In the genomic region with DNA sequence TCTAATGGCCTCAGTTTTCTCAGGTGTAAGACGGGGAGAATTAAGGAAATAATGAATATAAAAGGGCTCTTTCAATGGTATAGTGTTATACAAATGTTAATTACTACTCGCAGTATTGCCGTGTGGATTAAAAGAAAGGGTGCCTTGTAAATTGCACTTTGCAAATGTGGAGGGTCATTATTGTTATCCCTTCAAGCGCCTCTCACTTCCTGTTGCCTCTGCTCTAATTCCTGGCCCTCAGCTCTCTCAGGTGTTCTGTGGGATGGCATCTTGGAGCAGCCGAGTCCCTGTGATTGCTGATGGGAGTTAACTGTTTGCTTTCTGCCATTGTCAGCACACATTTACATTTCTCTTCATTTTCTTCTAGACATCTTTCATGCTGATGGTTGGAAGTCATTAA, we compare ENCODE assay signal across 16 cellular contexts. TPM values are rescaled to one million over a fixed set of nuclear protein-coding genes. Genes with fewer than 3 reads are reported as not detected.
DNase-seq lines count a peak whose midpoint lies in the region; ATAC-seq and FAIRE-seq lines count a peak whose summit lies in the region.
"Had no signal": no experiment of that assay in that cellular context is flagged by ENCODE, and none has a peak within 500 bp of the region (broad histone marks: within the 10 kb centered on the region; RNA-seq: fewer than 3 reads in every experiment).

No MANE protein-coding gene starts in this region.

- H3K9me3 Mint-ChIP-seq in stimulated activated naive CD8-positive, alpha-beta T cell treated with anti-CD3 and anti-CD28 coated beads, Interleukin-15, Interleukin-2, amounts not matched to agents 100 ng/mL and 50 ng/mL, for 24 hours, result no peaks in the 10 kb centered on the region
- H3K9me3 Mint-ChIP-seq in naive thymus-derived CD4-positive, alpha-beta T cell, result no peaks in the 10 kb centered on the region

- H3K9me3 ChIP-seq in iPS-20b (ENCODE audit: insufficient read depth, low read depth, low read length), result no peaks in the 10 kb centered on the region
- no peaks in the 10 kb centered on the region for H3K9me3 ChIP-seq in naive thymus-derived CD4-positive, alpha-beta T cell (ENCODE audit: control insufficient read depth in 2 of 3, low read length in 3 of 3)
- H3K9me3 ChIP-seq: SK-N-SH had no signal

- H3K27ac ChIP-seq in iPS-20b (ENCODE audit: low read length), result no peak overlapping the region
- H3K27ac ChIP-seq in naive thymus-derived CD4-positive, alpha-beta T cell (ENCODE audit: low read depth, low read length), result no peak overlapping the region

- no peak for DNase-seq in stimulated activated naive CD8-positive, alpha-beta T cell treated with anti-CD3 and anti-CD28 coated beads, Interleukin-15, Interleukin-2, amounts not matched to agents 100 U/mL and 50 U/mL, for 24 hours
- peak; percentile 58 for DNase-seq in NCI-H510A treated with DMSO at 0.1 percent for 48 hours (lab: John Stamatoyannopoulos, UW)
- DNase-seq in AG08395 (ENCODE audit: low spot score), result no peak
- DNase-seq in naive thymus-derived CD4-positive, alpha-beta T cell, result no peak
- DNase-seq in RCC 7860 (ENCODE audit: low spot score), result no peak
- no peak for DNase-seq in SW 1271 (lab: John Stamatoyannopoulos, UW)
- DNase-seq: DMS79, NCI-H2081, NCI-H526, SK-N-SH had no signal

- ATAC-seq in stimulated activated naive CD8-positive, alpha-beta T cell treated with anti-CD3 and anti-CD28 coated beads, Interleukin-15, Interleukin-2, amounts not matched to agents 100 U/mL and 50 U/mL, for 24 hours, result no peak
- no peak for ATAC-seq in naive thymus-derived CD4-positive, alpha-beta T cell
- ATAC-seq: A549, Right ventricle myocardium inferior had no signal

- peak overlapping the region; percentile 9 for H3K27ac Mint-ChIP-seq in stimulated activated naive CD8-positive, alpha-beta T cell treated with anti-CD3 and anti-CD28 coated beads, Interleukin-15, Interleukin-2, amounts not matched to agents 100 ng/mL and 50 ng/mL, for 24 hours
- peak overlapping the region in 1 of 9 donors; percentile 14 for H3K27ac Mint-ChIP-seq in naive thymus-derived CD4-positive, alpha-beta T cell

- H3K9ac ChIP-seq in iPS-20b (ENCODE audit: low read depth, low read length), result no peak overlapping the region
- H3K9ac ChIP-seq: SK-N-SH had no signal

- no peaks in the 10 kb centered on the region for H3K36me3 ChIP-seq in iPS-20b (ENCODE audit: insufficient read depth, low read depth, low read length)
- no peaks in the 10 kb centered on the region for H3K36me3 ChIP-seq in naive thymus-derived CD4-positive, alpha-beta T cell (ENCODE audit: control insufficient read depth in 2 of 3, insufficient read depth in 3 of 3, low read length in 3 of 3)

- POLR2A ChIA-PET in naive thymus-derived CD4-positive, alpha-beta T cell (lab: Charles Lee), result interaction anchor here (0.6 to 7.2 kb wide), 3 partner anchors 8 to 148 kb away, joined by 3 to 90 read pairs (median 4); a partner anchor contains a TSS

- H3K27me3 ChIP-seq in iPS-20b (ENCODE audit: insufficient read depth, low read length), result peaks cover 32% of the 10 kb centered on the region
- H3K27me3 ChIP-seq in naive thymus-derived CD4-positive, alpha-beta T cell (ENCODE audit: control insufficient read depth in 2 of 2, insufficient read depth in 2 of 2, low read length in 2 of 2), result no peaks in the 10 kb centered on the region

- H3K27me3 Mint-ChIP-seq in stimulated activated naive CD8-positive, alpha-beta T cell treated with anti-CD3 and anti-CD28 coated beads, Interleukin-15, Interleukin-2, amounts not matched to agents 100 ng/mL and 50 ng/mL, for 24 hours, result no peaks in the 10 kb centered on the region
- H3K27me3 Mint-ChIP-seq in naive thymus-derived CD4-positive, alpha-beta T cell, result no peaks in the 10 kb centered on the region

- H3K4me3 Mint-ChIP-seq in stimulated activated naive CD8-positive, alpha-beta T cell treated with anti-CD3 and anti-CD28 coated beads, Interleukin-15, Interleukin-2, amounts not matched to agents 100 ng/mL and 50 ng/mL, for 24 hours, result no peak overlapping the region
- no peak overlapping the region for H3K4me3 Mint-ChIP-seq in naive thymus-derived CD4-positive, alpha-beta T cell

- peaks cover 32% of the 10 kb centered on the region for H3K4me1 Mint-ChIP-seq in stimulated activated naive CD8-positive, alpha-beta T cell treated with anti-CD3 and anti-CD28 coated beads, Interleukin-15, Interleukin-2, amounts not matched to agents 100 ng/mL and 50 ng/mL, for 24 hours (ENCODE audit: low read depth)
- H3K4me1 Mint-ChIP-seq in naive thymus-derived CD4-positive, alpha-beta T cell, result peaks cover 21 to 33% (median 25%) of the 10 kb centered on the region in 7 donors

- CTCF ChIA-PET in naive thymus-derived CD4-positive, alpha-beta T cell (lab: Charles Lee), result interaction anchor here (0.6 kb wide), 1 partner anchor 9 kb away, joined by 3 read pairs; no protein-coding TSS in a partner anchor

- no peaks in the 10 kb centered on the region for H3K36me3 Mint-ChIP-seq in stimulated activated naive CD8-positive, alpha-beta T cell treated with anti-CD3 and anti-CD28 coated beads, Interleukin-15, Interleukin-2, amounts not matched to agents 100 ng/mL and 50 ng/mL, for 24 hours (ENCODE audit: low read depth)
- peaks cover 0 to 2% (median 0%) of the 10 kb centered on the region in 5 donors for H3K36me3 Mint-ChIP-seq in naive thymus-derived CD4-positive, alpha-beta T cell

- peak overlapping the region; percentile 34; the same call in 1 of the 2 replicates for H3K4me3 ChIP-seq in iPS-20b (ENCODE audit: low read length)
- H3K4me3 ChIP-seq in naive thymus-derived CD4-positive, alpha-beta T cell (ENCODE audit: low read length), result no peak overlapping the region
- H3K4me3 ChIP-seq: A549 had no signal

- peaks cover 33% of the 10 kb centered on the region for H3K4me1 ChIP-seq in iPS-20b (ENCODE audit: insufficient read depth, low read length)
- peaks cover 19 to 21% of the 10 kb centered on the region in 2 donors for H3K4me1 ChIP-seq in naive thymus-derived CD4-positive, alpha-beta T cell (ENCODE audit: control insufficient read depth in 2 of 2, insufficient read depth in 2 of 2, low read length in 2 of 2)

- FAIRE-seq in RCC 7860 (lab: Jason Lieb, UNC), result no peak
- FAIRE-seq: A549, G401.6, GM12891 had no signal

- intact Hi-C loops in naive thymus-derived CD4-positive, alpha-beta T cell (cut with micrococcal nuclease), result no loop called here

RNA-seq across cellular contexts. Expression of a gene that starts 7.1 kb away (rescaled TPM):
- 100 to 1,000 TPM in 2 of 5 experiments, 10 to 100 TPM in 3; 28.6 to 442 (median 96.5) TPM for total RNA-seq in naive thymus-derived CD4-positive, alpha-beta T cell
- polyA plus RNA-seq in naive thymus-derived CD4-positive, alpha-beta T cell, result 100 to 1,000 TPM; 189 to 210 TPM

RNA-seq across cellular contexts. Expression of a gene that starts 45.0 kb away (rescaled TPM):
- not detected for total RNA-seq in naive thymus-derived CD4-positive, alpha-beta T cell
- not detected for polyA plus RNA-seq in naive thymus-derived CD4-positive, alpha-beta T cell
- total RNA-seq: Right ventricle myocardium inferior had no signal
- polyA plus RNA-seq: A549, SK-N-SH had no signal

RNA-seq across cellular contexts. Expression of a gene that starts 50.2 kb away (rescaled TPM):
- 100 to 1,000 TPM; 131 to 361 (median 143) TPM for total RNA-seq in naive thymus-derived CD4-positive, alpha-beta T cell
- 100 to 1,000 TPM; 458 to 492 TPM for polyA plus RNA-seq in naive thymus-derived CD4-positive, alpha-beta T cell
